1 cellular context compared by ENCODE assay signal in the genomic region with DNA sequence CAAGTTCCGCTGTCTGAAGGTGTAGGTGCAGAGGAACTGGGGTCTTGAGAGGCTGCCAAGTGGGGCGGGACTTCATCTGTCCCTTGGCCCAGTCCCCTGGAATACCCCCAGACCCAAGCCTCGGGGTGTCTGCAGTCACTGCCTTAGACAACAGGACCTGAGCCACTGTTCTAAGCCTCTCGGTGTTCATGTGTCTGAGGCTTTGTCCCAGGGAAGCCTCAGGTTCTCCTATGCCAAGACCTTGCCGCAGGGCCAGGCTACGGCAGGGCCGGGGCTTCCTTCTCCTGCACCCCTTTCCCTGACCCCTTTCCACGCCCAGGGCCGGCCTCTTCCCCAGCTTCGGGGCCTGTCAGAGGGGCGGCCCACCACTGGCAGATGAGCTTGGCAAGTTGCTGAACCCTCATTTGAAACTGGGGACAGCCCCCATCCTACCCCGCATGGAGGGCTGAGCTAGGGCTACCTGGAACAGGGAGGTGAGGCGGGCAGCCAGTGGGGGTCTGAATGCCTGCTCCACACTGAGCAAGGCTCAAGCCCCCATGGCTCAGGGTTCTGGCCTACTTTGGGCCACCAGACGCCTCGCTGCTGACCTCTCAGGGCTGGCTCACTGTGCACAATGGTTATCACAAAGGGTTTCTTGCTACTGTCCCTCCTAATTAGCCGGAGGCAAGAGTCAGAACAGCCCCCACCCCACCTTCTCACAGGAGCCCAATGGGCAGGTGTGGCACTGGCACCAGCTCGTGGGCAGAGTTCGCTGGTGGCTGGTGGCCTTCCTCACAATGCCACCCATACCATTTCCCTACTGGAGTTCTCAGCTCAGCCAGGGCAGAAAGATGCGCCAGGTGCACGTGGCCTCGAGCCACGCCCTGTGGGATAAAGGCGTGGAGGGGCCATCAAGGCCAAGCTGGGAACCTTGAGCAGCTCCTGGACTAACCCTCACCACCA.
A peak's percentile ranks its signal among the peaks of the same experiment; 100 is the strongest.
TF ChIP-seq lines count a peak whose summit lies in the region.

No MANE protein-coding gene starts in this region.

TF ChIP-seq in HepG2, 621 proteins besides CTCF, POLR2A, EP300 and RAD21 (continued from another document):
- TF ChIP-seq, protein P1, sequence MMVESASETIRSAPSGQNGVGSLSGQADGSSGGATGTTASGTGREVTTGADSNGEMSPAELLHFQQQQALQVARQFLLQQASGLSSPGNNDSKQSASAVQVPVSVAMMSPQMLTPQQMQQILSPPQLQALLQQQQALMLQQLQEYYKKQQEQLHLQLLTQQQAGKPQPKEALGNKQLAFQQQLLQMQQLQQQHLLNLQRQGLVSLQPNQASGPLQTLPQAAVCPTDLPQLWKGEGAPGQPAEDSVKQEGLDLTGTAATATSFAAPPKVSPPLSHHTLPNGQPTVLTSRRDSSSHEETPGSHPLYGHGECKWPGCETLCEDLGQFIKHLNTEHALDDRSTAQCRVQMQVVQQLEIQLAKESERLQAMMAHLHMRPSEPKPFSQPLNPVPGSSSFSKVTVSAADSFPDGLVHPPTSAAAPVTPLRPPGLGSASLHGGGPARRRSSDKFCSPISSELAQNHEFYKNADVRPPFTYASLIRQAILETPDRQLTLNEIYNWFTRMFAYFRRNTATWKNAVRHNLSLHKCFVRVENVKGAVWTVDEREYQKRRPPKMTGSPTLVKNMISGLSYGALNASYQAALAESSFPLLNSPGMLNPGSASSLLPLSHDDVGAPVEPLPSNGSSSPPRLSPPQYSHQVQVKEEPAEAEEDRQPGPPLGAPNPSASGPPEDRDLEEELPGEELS (CRISPR knock-in tag; IDR thresholded peaks at IDR 0.05) = no peak
- TF ChIP-seq ZNF891 (CRISPR knock-in tag; IDR thresholded peaks at IDR 0.05) = no peak
- TF ChIP-seq, protein P2, sequence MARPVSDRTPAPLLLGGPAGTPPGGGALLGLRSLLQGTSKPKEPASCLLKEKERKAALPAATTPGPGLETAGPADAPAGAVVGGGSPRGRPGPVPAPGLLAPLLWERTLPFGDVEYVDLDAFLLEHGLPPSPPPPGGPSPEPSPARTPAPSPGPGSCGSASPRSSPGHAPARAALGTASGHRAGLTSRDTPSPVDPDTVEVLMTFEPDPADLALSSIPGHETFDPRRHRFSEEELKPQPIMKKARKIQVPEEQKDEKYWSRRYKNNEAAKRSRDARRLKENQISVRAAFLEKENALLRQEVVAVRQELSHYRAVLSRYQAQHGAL (CRISPR knock-in tag; IDR thresholded peaks at IDR 0.05; ENCODE audit: not compliant biosample characterization) = peak; percentile 50
- TF ChIP-seq ZC3H4 (CRISPR knock-in tag; IDR thresholded peaks at IDR 0.05; ENCODE audit: borderline replicate concordance) = 0 out of 2 replicates have a peak, but pooled peaks have one; percentile 33
- peak; percentile 32 for TF ChIP-seq PTBP1 (IDR thresholded peaks at IDR 0.05; ENCODE audit: low read depth, low read length, poor library complexity, severe bottlenecking)
- TF ChIP-seq, protein P3, sequence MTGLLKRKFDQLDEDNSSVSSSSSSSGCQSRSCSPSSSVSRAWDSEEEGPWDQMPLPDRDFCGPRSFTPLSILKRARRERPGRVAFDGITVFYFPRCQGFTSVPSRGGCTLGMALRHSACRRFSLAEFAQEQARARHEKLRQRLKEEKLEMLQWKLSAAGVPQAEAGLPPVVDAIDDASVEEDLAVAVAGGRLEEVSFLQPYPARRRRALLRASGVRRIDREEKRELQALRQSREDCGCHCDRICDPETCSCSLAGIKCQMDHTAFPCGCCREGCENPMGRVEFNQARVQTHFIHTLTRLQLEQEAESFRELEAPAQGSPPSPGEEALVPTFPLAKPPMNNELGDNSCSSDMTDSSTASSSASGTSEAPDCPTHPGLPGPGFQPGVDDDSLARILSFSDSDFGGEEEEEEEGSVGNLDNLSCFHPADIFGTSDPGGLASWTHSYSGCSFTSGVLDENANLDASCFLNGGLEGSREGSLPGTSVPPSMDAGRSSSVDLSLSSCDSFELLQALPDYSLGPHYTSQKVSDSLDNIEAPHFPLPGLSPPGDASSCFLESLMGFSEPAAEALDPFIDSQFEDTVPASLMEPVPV (CRISPR knock-in tag; IDR thresholded peaks at IDR 0.05) = 0 out of 2 replicates have a peak, but pooled peaks have one; percentile 16
- TF ChIP-seq ZNF776 (CRISPR knock-in tag; IDR thresholded peaks at IDR 0.05) = peak; percentile 68; the same call in 1 of the 2 replicates
- peak; percentile 4; the same call in 1 of the 2 replicates for TF ChIP-seq POLR2G (IDR thresholded peaks at IDR 0.05; ENCODE audit: low read depth, low read length)
- TF ChIP-seq ELF3 (CRISPR knock-in tag; IDR thresholded peaks at IDR 0.05) = no peak
- TF ChIP-seq XRCC5 (optimal IDR thresholded peaks at IDR 0.05; ENCODE audit: low read length) = peak; percentile 15
- 0 out of 2 replicates have a peak, but pooled peaks have one; percentile 35 for TF ChIP-seq CAMTA2 (CRISPR knock-in tag; IDR thresholded peaks at IDR 0.05; ENCODE audit: borderline replicate concordance)
- TF ChIP-seq, protein P4, sequence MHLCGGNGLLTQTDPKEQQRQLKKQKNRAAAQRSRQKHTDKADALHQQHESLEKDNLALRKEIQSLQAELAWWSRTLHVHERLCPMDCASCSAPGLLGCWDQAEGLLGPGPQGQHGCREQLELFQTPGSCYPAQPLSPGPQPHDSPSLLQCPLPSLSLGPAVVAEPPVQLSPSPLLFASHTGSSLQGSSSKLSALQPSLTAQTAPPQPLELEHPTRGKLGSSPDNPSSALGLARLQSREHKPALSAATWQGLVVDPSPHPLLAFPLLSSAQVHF (CRISPR knock-in tag; IDR thresholded peaks at IDR 0.05) = peak; percentile 60; the same call in 1 of the 2 replicates
- peak; percentile 81 for TF ChIP-seq RBM22 (optimal IDR thresholded peaks at IDR 0.05; ENCODE audit: low read length)
- no peak for TF ChIP-seq ZSCAN21 (CRISPR knock-in tag; IDR thresholded peaks at IDR 0.05; ENCODE audit: borderline replicate concordance)
- TF ChIP-seq, protein P5, sequence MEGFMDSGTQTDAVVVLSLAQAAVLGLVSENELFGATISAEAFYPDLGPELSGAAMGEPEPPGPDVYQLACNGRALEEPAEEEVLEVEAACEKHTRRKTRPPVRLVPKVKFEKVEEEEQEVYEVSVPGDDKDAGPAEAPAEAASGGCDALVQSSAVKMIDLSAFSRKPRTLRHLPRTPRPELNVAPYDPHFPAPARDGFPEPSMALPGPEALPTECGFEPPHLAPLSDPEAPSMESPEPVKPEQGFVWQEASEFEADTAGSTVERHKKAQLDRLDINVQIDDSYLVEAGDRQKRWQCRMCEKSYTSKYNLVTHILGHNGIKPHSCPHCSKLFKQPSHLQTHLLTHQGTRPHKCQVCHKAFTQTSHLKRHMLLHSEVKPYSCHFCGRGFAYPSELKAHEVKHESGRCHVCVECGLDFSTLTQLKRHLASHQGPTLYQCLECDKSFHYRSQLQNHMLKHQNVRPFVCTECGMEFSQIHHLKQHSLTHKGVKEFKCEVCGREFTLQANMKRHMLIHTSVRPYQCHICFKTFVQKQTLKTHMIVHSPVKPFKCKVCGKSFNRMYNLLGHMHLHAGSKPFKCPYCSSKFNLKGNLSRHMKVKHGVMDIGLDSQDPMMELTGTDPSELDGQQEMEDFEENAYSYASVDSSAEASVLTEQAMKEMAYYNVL (CRISPR knock-in tag; IDR thresholded peaks at IDR 0.05; ENCODE audit: borderline replicate concordance) = peak; percentile 20; the same call in 1 of the 2 replicates
- no peak for TF ChIP-seq PITX1 (CRISPR knock-in tag; IDR thresholded peaks at IDR 0.05)
- TF ChIP-seq, protein P6, sequence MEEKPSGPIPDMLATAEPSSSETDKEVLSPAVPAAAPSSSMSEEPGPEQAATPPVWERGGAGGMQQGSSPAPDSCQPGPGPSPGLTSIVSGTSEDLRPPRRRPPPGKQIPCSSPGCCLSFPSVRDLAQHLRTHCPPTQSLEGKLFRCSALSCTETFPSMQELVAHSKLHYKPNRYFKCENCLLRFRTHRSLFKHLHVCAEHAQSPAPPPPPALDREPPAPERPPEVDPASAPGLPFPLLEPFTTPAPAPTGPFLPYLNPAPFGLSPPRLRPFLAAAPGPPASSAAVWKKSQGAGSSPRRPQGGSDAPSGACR (CRISPR knock-in tag; IDR thresholded peaks at IDR 0.05) = no peak
- TF ChIP-seq ZNF766 (CRISPR knock-in tag; IDR thresholded peaks at IDR 0.05; ENCODE audit: borderline replicate concordance) = 0 out of 2 replicates have a peak, but pooled peaks have one; percentile 30
- 0 out of 2 replicates have a peak, but pooled peaks have one; percentile 26 for TF ChIP-seq ZNF263 (CRISPR knock-in tag; IDR thresholded peaks at IDR 0.05)
- 0 out of 2 replicates have a peak, but pooled peaks have one; percentile 19 for TF ChIP-seq MED1 (CRISPR knock-in tag; IDR thresholded peaks at IDR 0.05)
- no peak for TF ChIP-seq DPF2 (CRISPR knock-in tag; IDR thresholded peaks at IDR 0.05; ENCODE audit: borderline replicate concordance, low read depth)
